In the genomic region with DNA sequence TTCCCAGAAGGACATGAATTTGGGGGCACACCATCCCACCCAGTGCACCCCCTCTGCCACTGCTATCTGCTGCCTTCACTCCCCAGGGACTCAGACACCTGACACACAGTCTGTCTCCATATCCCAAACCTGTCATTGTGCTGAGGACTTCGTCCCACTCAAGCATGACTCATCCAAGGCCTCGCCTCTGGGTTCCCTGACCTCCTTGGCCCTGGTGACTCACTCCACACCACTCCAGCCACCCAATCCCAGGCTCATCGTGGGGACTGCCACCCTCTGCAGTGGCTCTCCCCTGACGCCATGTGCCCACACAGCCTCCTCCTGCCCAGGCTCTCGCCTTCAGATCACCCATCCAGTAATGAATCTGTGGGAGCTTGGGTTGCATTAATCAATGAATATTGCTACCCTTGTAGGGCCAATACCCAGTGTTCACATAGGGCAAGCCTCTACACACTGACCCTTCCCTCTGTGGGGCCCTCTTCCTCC, we compare ENCODE assay signal across 1 cellular context.
TF ChIP-seq lines count a peak whose summit lies in the region.

No MANE protein-coding gene starts in this region.

TF ChIP-seq in K562, 482 proteins besides CTCF, POLR2A, EP300 and RAD21 (continued from another document and continues in another):
- TF ChIP-seq, protein P1, sequence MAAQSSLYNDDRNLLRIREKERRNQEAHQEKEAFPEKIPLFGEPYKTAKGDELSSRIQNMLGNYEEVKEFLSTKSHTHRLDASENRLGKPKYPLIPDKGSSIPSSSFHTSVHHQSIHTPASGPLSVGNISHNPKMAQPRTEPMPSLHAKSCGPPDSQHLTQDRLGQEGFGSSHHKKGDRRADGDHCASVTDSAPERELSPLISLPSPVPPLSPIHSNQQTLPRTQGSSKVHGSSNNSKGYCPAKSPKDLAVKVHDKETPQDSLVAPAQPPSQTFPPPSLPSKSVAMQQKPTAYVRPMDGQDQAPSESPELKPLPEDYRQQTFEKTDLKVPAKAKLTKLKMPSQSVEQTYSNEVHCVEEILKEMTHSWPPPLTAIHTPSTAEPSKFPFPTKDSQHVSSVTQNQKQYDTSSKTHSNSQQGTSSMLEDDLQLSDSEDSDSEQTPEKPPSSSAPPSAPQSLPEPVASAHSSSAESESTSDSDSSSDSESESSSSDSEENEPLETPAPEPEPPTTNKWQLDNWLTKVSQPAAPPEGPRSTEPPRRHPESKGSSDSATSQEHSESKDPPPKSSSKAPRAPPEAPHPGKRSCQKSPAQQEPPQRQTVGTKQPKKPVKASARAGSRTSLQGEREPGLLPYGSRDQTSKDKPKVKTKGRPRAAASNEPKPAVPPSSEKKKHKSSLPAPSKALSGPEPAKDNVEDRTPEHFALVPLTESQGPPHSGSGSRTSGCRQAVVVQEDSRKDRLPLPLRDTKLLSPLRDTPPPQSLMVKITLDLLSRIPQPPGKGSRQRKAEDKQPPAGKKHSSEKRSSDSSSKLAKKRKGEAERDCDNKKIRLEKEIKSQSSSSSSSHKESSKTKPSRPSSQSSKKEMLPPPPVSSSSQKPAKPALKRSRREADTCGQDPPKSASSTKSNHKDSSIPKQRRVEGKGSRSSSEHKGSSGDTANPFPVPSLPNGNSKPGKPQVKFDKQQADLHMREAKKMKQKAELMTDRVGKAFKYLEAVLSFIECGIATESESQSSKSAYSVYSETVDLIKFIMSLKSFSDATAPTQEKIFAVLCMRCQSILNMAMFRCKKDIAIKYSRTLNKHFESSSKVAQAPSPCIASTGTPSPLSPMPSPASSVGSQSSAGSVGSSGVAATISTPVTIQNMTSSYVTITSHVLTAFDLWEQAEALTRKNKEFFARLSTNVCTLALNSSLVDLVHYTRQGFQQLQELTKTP (IDR thresholded peaks at IDR 0.05; ENCODE audit: low read depth in 1 of 2, partially characterized antibody in 2 of 2), result peak in 1 of 2 experiments; percentile 73
- 0 out of 2 replicates have a peak, but pooled peaks have one; percentile 51 for TF ChIP-seq ZKSCAN8 (CRISPR knock-in tag; IDR thresholded peaks at IDR 0.05)
- peak; percentile 44 for TF ChIP-seq RBFOX2 (IDR thresholded peaks at IDR 0.05; ENCODE audit: low read depth, low read length)
- TF ChIP-seq, protein P2, sequence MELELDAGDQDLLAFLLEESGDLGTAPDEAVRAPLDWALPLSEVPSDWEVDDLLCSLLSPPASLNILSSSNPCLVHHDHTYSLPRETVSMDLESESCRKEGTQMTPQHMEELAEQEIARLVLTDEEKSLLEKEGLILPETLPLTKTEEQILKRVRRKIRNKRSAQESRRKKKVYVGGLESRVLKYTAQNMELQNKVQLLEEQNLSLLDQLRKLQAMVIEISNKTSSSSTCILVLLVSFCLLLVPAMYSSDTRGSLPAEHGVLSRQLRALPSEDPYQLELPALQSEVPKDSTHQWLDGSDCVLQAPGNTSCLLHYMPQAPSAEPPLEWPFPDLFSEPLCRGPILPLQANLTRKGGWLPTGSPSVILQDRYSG (tag; conservative IDR thresholded peaks at IDR 0.05; ENCODE audit: low read depth), result no peak
- TF ChIP-seq ARID2 (IDR thresholded peaks at IDR 0.05), result no peak
- TF ChIP-seq SAFB2 (IDR thresholded peaks at IDR 0.05; ENCODE audit: borderline replicate concordance, low read depth, low read length, severe bottlenecking), result no peak
- TF ChIP-seq MTA1 (IDR thresholded peaks at IDR 0.05; ENCODE audit: borderline replicate concordance), result peak; percentile 91
- peak; percentile 91 for TF ChIP-seq MYNN (IDR thresholded peaks at IDR 0.05)
- TF ChIP-seq MYNN (CRISPR knock-in tag; IDR thresholded peaks at IDR 0.05), result no peak
- peak; percentile 99 for TF ChIP-seq JUNB (CRISPR knock-in tag; conservative IDR thresholded peaks at IDR 0.05)
- TF ChIP-seq FOXA3 (CRISPR knock-in tag; conservative IDR thresholded peaks at IDR 0.05 in 1 of 2, IDR thresholded peaks at IDR 0.05 in 1 of 2), result no peak
- TF ChIP-seq, protein P3, sequence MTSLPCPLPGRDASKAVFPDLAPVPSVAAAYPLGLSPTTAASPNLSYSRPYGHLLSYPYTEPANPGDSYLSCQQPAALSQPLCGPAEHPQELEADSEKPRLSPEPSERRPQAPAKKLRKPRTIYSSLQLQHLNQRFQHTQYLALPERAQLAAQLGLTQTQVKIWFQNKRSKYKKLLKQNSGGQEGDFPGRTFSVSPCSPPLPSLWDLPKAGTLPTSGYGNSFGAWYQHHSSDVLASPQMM (CRISPR knock-in tag; IDR thresholded peaks at IDR 0.05), result no peak
- peak; percentile 53; the same call in 1 of the 2 replicates for TF ChIP-seq LCOR (CRISPR knock-in tag; IDR thresholded peaks at IDR 0.05)
- no peak for TF ChIP-seq TAF7 (tag; IDR thresholded peaks at IDR 0.05)
- peak; percentile 64 for TF ChIP-seq ZFX (CRISPR knock-in tag; IDR thresholded peaks at IDR 0.05)
- TF ChIP-seq, protein P4, sequence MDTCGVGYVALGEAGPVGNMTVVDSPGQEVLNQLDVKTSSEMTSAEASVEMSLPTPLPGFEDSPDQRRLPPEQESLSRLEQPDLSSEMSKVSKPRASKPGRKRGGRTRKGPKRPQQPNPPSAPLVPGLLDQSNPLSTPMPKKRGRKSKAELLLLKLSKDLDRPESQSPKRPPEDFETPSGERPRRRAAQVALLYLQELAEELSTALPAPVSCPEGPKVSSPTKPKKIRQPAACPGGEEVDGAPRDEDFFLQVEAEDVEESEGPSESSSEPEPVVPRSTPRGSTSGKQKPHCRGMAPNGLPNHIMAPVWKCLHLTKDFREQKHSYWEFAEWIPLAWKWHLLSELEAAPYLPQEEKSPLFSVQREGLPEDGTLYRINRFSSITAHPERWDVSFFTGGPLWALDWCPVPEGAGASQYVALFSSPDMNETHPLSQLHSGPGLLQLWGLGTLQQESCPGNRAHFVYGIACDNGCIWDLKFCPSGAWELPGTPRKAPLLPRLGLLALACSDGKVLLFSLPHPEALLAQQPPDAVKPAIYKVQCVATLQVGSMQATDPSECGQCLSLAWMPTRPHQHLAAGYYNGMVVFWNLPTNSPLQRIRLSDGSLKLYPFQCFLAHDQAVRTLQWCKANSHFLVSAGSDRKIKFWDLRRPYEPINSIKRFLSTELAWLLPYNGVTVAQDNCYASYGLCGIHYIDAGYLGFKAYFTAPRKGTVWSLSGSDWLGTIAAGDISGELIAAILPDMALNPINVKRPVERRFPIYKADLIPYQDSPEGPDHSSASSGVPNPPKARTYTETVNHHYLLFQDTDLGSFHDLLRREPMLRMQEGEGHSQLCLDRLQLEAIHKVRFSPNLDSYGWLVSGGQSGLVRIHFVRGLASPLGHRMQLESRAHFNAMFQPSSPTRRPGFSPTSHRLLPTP (IDR thresholded peaks at IDR 0.05; ENCODE audit: borderline replicate concordance, extremely low read depth, insufficient read length), result no peak
- TF ChIP-seq, protein P5, sequence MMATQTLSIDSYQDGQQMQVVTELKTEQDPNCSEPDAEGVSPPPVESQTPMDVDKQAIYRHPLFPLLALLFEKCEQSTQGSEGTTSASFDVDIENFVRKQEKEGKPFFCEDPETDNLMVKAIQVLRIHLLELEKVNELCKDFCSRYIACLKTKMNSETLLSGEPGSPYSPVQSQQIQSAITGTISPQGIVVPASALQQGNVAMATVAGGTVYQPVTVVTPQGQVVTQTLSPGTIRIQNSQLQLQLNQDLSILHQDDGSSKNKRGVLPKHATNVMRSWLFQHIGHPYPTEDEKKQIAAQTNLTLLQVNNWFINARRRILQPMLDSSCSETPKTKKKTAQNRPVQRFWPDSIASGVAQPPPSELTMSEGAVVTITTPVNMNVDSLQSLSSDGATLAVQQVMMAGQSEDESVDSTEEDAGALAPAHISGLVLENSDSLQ (IDR thresholded peaks at IDR 0.05), result peak; percentile 86
- TF ChIP-seq, protein P6, sequence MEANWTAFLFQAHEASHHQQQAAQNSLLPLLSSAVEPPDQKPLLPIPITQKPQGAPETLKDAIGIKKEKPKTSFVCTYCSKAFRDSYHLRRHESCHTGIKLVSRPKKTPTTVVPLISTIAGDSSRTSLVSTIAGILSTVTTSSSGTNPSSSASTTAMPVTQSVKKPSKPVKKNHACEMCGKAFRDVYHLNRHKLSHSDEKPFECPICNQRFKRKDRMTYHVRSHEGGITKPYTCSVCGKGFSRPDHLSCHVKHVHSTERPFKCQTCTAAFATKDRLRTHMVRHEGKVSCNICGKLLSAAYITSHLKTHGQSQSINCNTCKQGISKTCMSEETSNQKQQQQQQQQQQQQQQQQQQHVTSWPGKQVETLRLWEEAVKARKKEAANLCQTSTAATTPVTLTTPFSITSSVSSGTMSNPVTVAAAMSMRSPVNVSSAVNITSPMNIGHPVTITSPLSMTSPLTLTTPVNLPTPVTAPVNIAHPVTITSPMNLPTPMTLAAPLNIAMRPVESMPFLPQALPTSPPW (CRISPR knock-in tag; IDR thresholded peaks at IDR 0.05), result peak; percentile 45; the same call in 1 of the 2 replicates
- TF ChIP-seq ZNF583 (CRISPR knock-in tag; IDR thresholded peaks at IDR 0.05), result peak; percentile 30; the same call in 1 of the 2 replicates
- TF ChIP-seq BRD4 (IDR thresholded peaks at IDR 0.05), result no peak
- TF ChIP-seq ZNF263 (CRISPR knock-in tag; IDR thresholded peaks at IDR 0.05; ENCODE audit: borderline replicate concordance), result peak; percentile 56; the same call in 1 of the 2 replicates
- peak in 1 of 2 experiments; percentile 81; a peak in 2 of 4 replicates for TF ChIP-seq HDAC1 (IDR thresholded peaks at IDR 0.05)
- TF ChIP-seq ZNF184 (CRISPR knock-in tag; IDR thresholded peaks at IDR 0.05), result no peak
- TF ChIP-seq ZNF584 (CRISPR knock-in tag; IDR thresholded peaks at IDR 0.05; ENCODE audit: low read depth), result no peak
- TF ChIP-seq NR1H2 (CRISPR knock-in tag; IDR thresholded peaks at IDR 0.05), result 0 out of 2 replicates have a peak, but pooled peaks have one; percentile 20
- TF ChIP-seq ZNF146 (CRISPR knock-in tag; IDR thresholded peaks at IDR 0.05; ENCODE audit: unreplicated experiment), result no peak
- TF ChIP-seq ZNF212 (CRISPR knock-in tag; IDR thresholded peaks at IDR 0.05), result no peak
- TF ChIP-seq GTF2E2 (tag; IDR thresholded peaks at IDR 0.05), result no peak
- TF ChIP-seq, protein P7, sequence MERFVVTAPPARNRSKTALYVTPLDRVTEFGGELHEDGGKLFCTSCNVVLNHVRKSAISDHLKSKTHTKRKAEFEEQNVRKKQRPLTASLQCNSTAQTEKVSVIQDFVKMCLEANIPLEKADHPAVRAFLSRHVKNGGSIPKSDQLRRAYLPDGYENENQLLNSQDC (CRISPR knock-in tag; IDR thresholded peaks at IDR 0.05), result no peak
- TF ChIP-seq MAFK (IDR thresholded peaks at IDR 0.05; ENCODE audit: low read length), result no peak
- peak; percentile 72 for TF ChIP-seq TCF3 (CRISPR knock-in tag; IDR thresholded peaks at IDR 0.05)
- TF ChIP-seq, protein P8, sequence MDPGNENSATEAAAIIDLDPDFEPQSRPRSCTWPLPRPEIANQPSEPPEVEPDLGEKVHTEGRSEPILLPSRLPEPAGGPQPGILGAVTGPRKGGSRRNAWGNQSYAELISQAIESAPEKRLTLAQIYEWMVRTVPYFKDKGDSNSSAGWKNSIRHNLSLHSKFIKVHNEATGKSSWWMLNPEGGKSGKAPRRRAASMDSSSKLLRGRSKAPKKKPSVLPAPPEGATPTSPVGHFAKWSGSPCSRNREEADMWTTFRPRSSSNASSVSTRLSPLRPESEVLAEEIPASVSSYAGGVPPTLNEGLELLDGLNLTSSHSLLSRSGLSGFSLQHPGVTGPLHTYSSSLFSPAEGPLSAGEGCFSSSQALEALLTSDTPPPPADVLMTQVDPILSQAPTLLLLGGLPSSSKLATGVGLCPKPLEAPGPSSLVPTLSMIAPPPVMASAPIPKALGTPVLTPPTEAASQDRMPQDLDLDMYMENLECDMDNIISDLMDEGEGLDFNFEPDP (CRISPR knock-in tag; IDR thresholded peaks at IDR 0.05), result no peak
- TF ChIP-seq, protein P9, sequence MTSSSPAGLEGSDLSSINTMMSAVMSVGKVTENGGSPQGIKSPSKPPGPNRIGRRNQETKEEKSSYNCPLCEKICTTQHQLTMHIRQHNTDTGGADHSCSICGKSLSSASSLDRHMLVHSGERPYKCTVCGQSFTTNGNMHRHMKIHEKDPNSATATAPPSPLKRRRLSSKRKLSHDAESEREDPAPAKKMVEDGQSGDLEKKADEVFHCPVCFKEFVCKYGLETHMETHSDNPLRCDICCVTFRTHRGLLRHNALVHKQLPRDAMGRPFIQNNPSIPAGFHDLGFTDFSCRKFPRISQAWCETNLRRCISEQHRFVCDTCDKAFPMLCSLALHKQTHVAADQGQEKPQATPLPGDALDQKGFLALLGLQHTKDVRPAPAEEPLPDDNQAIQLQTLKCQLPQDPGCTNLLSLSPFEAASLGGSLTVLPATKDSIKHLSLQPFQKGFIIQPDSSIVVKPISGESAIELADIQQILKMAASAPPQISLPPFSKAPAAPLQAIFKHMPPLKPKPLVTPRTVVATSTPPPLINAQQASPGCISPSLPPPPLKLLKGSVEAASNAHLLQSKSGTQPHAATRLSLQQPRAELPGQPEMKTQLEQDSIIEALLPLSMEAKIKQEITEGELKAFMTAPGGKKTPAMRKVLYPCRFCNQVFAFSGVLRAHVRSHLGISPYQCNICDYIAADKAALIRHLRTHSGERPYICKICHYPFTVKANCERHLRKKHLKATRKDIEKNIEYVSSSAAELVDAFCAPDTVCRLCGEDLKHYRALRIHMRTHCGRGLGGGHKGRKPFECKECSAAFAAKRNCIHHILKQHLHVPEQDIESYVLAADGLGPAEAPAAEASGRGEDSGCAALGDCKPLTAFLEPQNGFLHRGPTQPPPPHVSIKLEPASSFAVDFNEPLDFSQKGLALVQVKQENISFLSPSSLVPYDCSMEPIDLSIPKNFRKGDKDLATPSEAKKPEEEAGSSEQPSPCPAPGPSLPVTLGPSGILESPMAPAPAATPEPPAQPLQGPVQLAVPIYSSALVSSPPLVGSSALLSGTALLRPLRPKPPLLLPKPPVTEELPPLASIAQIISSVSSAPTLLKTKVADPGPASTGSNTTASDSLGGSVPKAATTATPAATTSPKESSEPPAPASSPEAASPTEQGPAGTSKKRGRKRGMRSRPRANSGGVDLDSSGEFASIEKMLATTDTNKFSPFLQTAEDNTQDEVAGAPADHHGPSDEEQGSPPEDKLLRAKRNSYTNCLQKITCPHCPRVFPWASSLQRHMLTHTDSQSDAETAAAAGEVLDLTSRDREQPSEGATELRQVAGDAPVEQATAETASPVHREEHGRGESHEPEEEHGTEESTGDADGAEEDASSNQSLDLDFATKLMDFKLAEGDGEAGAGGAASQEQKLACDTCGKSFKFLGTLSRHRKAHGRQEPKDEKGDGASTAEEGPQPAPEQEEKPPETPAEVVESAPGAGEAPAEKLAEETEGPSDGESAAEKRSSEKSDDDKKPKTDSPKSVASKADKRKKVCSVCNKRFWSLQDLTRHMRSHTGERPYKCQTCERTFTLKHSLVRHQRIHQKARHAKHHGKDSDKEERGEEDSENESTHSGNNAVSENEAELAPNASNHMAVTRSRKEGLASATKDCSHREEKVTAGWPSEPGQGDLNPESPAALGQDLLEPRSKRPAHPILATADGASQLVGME (CRISPR knock-in tag; IDR thresholded peaks at IDR 0.05), result no peak
- no peak for TF ChIP-seq ZBED1 (IDR thresholded peaks at IDR 0.05)
- no peak for TF ChIP-seq MCM3 (IDR thresholded peaks at IDR 0.05)
- peak; percentile 98 for TF ChIP-seq SMARCA4 (IDR thresholded peaks at IDR 0.05)
- no peak for TF ChIP-seq ZFP30 (CRISPR knock-in tag; IDR thresholded peaks at IDR 0.05; ENCODE audit: borderline replicate concordance)
- no peak for TF ChIP-seq KAT2B (IDR thresholded peaks at IDR 0.05; ENCODE audit: low read depth, low read length)
- peak; percentile 68; the same call in 1 of the 2 replicates for TF ChIP-seq NFE2 (IDR thresholded peaks at IDR 0.05; ENCODE audit: low read depth)
- no peak for TF ChIP-seq ZNF76 (CRISPR knock-in tag; IDR thresholded peaks at IDR 0.05; ENCODE audit: borderline replicate concordance)
- TF ChIP-seq, protein P10, sequence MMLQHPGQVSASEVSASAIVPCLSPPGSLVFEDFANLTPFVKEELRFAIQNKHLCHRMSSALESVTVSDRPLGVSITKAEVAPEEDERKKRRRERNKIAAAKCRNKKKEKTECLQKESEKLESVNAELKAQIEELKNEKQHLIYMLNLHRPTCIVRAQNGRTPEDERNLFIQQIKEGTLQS (IDR thresholded peaks at IDR 0.05), result peak; percentile 100
- TF ChIP-seq, protein P10 (CRISPR knock-in tag; conservative IDR thresholded peaks at IDR 0.05), result peak; percentile 99
